In the genomic region with DNA sequence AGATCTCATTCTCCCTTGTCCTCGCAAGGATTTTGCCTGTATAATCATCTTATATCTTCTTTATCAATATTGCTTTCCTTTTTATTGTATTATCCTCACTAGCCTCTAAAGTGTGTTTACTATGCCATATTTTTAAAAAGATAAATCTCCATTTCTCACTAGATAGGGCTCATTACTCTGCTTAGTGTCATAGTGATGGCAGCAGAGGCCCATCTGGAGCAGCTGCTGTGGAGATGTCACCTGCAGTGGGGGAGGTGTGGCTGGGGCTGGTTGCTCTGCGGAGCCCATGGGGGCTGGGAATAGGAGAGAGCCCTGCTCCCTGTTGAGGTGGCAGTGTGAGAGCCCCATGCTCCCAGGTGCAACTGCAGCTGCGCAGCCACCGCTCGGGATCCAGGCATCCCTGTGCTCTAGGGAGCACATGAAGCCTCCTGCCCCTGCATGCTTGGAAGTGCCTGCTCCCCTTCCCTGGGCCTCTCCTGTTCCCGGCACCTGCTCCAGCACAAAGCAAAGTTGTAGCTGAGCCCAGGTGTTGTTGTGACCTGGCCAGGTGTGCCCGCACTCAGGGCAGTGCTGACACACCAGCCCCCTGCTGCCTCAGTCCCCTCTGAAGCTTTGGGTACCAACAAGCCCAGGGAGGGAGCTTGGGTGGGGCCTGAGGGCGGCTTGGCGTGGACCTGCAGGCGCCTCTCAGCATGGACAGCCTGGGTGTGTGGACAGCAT, we compare ENCODE assay signal across 13 cellular contexts.
"Had no signal": no experiment of that assay in that cellular context is flagged by ENCODE, and none has a peak within 500 bp of the region (broad histone marks: within the 10 kb centered on the region; RNA-seq: fewer than 3 reads in every experiment).

No MANE protein-coding gene starts in this region.

- H3K4me1 ChIP-seq: right atrium auricular region, testis had no signal

- H3K27ac ChIP-seq: right atrium auricular region, testis had no signal

- H3K9me3 ChIP-seq: right atrium auricular region, testis had no signal

- H3K36me3 ChIP-seq: right atrium auricular region had no signal

- H3K4me3 ChIP-seq: right atrium auricular region, testis had no signal

- H3K27me3 ChIP-seq: right atrium auricular region, testis had no signal

- DNase-seq: activated CD4-positive, alpha-beta memory T cell treated with anti-CD3 and anti-CD28 coated beads for 36 hours; activated gamma-delta T cell treated with Interleukin-2 at 50 U/mL for 16 hours; activated naive CD8-positive, alpha-beta T cell treated with anti-CD3 and anti-CD28 coated beads for 36 hours; activated T-cell treated with anti-CD3 and anti-CD28 coated beads, Interleukin-2, amount 50 U/mL, for 48 hours; dermis blood vessel endothelial cell; erythroblast; hypothalamus; kidney glomerular epithelial cell; midbrain; small intestine; stimulated activated naive CD4-positive, alpha-beta T cell treated with Interleukin-2 at 50 U/mL for 16 hours; testis had no signal
